Comparison of ENCODE assay signal across 17 cellular contexts in the genomic region with DNA sequence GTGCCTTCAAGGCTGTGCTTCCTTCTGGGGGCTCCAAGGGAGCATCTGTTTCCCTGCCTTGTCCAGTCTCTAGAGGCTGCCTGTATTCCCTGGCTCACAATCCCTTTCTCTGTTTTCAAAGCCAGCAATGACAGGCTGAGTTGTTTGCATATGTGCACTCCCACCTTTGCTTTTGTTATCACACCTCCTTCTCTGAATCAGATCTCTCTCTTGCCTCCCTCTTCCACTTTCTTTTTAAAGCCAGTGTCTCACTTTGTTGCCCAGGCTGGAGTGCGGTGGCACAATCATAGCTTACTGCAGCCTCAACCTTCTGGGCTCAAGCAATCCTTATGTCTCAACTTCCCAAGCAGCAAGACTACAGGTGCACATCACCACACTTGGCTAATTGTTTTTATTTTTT. TPM values are rescaled to one million over a fixed set of nuclear protein-coding genes. Genes with fewer than 3 reads are reported as not detected.
DNase-seq lines count a peak whose midpoint lies in the region; ATAC-seq and TF ChIP-seq lines count a peak whose summit lies in the region.
"Had no signal": no experiment of that assay in that cellular context is flagged by ENCODE, and none has a peak within 500 bp of the region (broad histone marks: within the 10 kb centered on the region; RNA-seq: fewer than 3 reads in every experiment).

No MANE protein-coding gene starts in this region.

- no peak overlapping the region for H3K27ac Mint-ChIP-seq in activated CD4-positive, alpha-beta T cell treated with anti-CD3 and anti-CD28 coated beads for 36 hours
- H3K27ac Mint-ChIP-seq in activated CD4-positive, alpha-beta T cell treated with anti-CD3 and anti-CD28 coated beads, Interleukin-2, amount 10 ng/mL, durations not matched to agents 7 days and 5 days, result no peak overlapping the region
- H3K27ac Mint-ChIP-seq in activated T-helper 17 cell treated with anti-CD3 and anti-CD28 coated beads, Interleukin-2, amount 50 U/mL, for 72 hours, result no peak overlapping the region
- no peak overlapping the region for H3K27ac Mint-ChIP-seq in stimulated activated naive CD8-positive, alpha-beta T cell treated with anti-CD3 and anti-CD28 coated beads, Interleukin-15, amount 100 ng/mL, for 72 hours

- no peaks in the 10 kb centered on the region for H3K9me2 ChIP-seq in SK-N-SH

- H3K27me3 ChIP-seq in SK-N-SH (ENCODE audit: insufficient read depth), result no peaks in the 10 kb centered on the region
- H3K27me3 ChIP-seq: BLaER1 treated with 17β-estradiol and CSF1 and Interleukin-3, amounts not matched to agents 10 nM and 100 nM had no signal

- CTCF ChIA-PET in activated CD4-positive, alpha-beta T cell treated with anti-CD3 and anti-CD28 coated beads for 36 hours (lab: Charles Lee), result no interaction called here
- CTCF ChIA-PET in activated CD4-positive, alpha-beta T cell treated with anti-CD3 and anti-CD28 coated beads, Interleukin-2, amount 10 ng/mL, durations not matched to agents 7 days and 5 days (lab: Charles Lee), result no interaction called here
- CTCF ChIA-PET in SK-N-SH (lab: Yijun Ruan, JAX), result no interaction called here

- no peak overlapping the region for H3K9ac ChIP-seq in SK-N-SH
- H3K9ac ChIP-seq: BLaER1 treated with 17β-estradiol and CSF1 and Interleukin-3, amounts not matched to agents 10 nM and 100 nM had no signal

- H3K9me3 ChIP-seq in SK-N-SH, result no peaks in the 10 kb centered on the region
- H3K9me3 ChIP-seq: HAP-1 had no signal

- DNase-seq in activated CD4-positive, alpha-beta T cell treated with anti-CD3 and anti-CD28 coated beads for 36 hours, result peak; percentile 42
- DNase-seq in activated CD4-positive, alpha-beta T cell treated with anti-CD3 and anti-CD28 coated beads, Interleukin-2, amount 10 ng/mL, durations not matched to agents 7 days and 5 days, result no peak
- DNase-seq in stimulated activated CD4-positive, alpha-beta T cell treated with anti-CD3 and anti-CD28 coated beads, Interleukin-15, amount 100 ng/mL, for 24 hours, result peak; percentile 9
- DNase-seq in stimulated activated CD4-positive, alpha-beta T cell treated with anti-CD3 and anti-CD28 coated beads, Interleukin-12 subunit alpha, Interleukin-12 subunit beta, amount 100 ng/mL, for 4 hours, result no peak
- no peak for DNase-seq in stimulated activated naive CD8-positive, alpha-beta T cell treated with anti-CD3 and anti-CD28 coated beads, Interleukin-15, amount 100 ng/mL, for 72 hours
- DNase-seq in left colon (no peak), SK-N-SH (no peak)
- DNase-seq: DMS 273 treated with DMSO at 0.1 percent for 48 hours, Karpas-422, NCI-H187 treated with DMSO at 0.1 percent for 48 hours, NCI-H446, NCI-H748 treated with DMSO at 0.1 percent for 48 hours had no signal

- 16% methylated on average over 1 of the region's 1 CpG for WGBS in SK-N-SH (ENCODE audit: low lambda C conversion rate)

- no peaks in the 10 kb centered on the region for H3F3A ChIP-seq in SK-N-SH (replicated peaks; ENCODE audit: insufficient read depth)

- no peak overlapping the region for H3K27ac ChIP-seq in SK-N-SH (ENCODE audit: low read depth in 2 of 2, low read length in 1 of 2)
- H3K27ac ChIP-seq: BLaER1 treated with 17β-estradiol and CSF1 and Interleukin-3, amounts not matched to agents 10 nM and 100 nM had no signal

- ATAC-seq in activated CD4-positive, alpha-beta T cell treated with anti-CD3 and anti-CD28 coated beads for 36 hours, result peak; percentile 81
- ATAC-seq in activated T-helper 17 cell treated with anti-CD3 and anti-CD28 coated beads, Interleukin-2, amount 50 U/mL, for 72 hours (replicated peaks), result peak; percentile 62
- ATAC-seq in stimulated activated naive CD8-positive, alpha-beta T cell treated with anti-CD3 and anti-CD28 coated beads, Interleukin-15, amount 100 ng/mL, for 72 hours, result peak; percentile 44
- no peak for ATAC-seq in left colon
- ATAC-seq: Panc1, Right ventricle myocardium inferior had no signal

- no peaks in the 10 kb centered on the region for H3K36me3 ChIP-seq in SK-N-SH (replicated peaks in 1 of 2; ENCODE audit: control insufficient read depth in 1 of 2, insufficient read depth in 2 of 2, low read length in 1 of 2)
- H3K36me3 ChIP-seq: BLaER1 treated with 17β-estradiol and CSF1 and Interleukin-3, amounts not matched to agents 10 nM and 100 nM; HAP-1 had no signal

- no peak for TF ChIP-seq CTCF in SK-N-SH (IDR thresholded peaks at IDR 0.05)

- H4K20me1 ChIP-seq in SK-N-SH (ENCODE audit: insufficient read depth), result no peaks in the 10 kb centered on the region
- H4K20me1 ChIP-seq: BLaER1 treated with 17β-estradiol and CSF1 and Interleukin-3, amounts not matched to agents 10 nM and 100 nM had no signal

- no peak overlapping the region for H3K4me3 Mint-ChIP-seq in activated CD4-positive, alpha-beta T cell treated with anti-CD3 and anti-CD28 coated beads for 36 hours
- H3K4me3 Mint-ChIP-seq in activated CD4-positive, alpha-beta T cell treated with anti-CD3 and anti-CD28 coated beads, Interleukin-2, amount 10 ng/mL, durations not matched to agents 7 days and 5 days, result no peak overlapping the region
- H3K4me3 Mint-ChIP-seq in activated T-helper 17 cell treated with anti-CD3 and anti-CD28 coated beads, Interleukin-2, amount 50 U/mL, for 72 hours, result no peak overlapping the region
- H3K4me3 Mint-ChIP-seq in stimulated activated naive CD8-positive, alpha-beta T cell treated with anti-CD3 and anti-CD28 coated beads, Interleukin-15, amount 100 ng/mL, for 72 hours, result no peak overlapping the region

- H3K4me1 ChIP-seq in SK-N-SH (ENCODE audit: control insufficient read depth in 1 of 2, insufficient read depth in 2 of 2, low read depth in 1 of 2, low read length in 1 of 2), result no peaks in the 10 kb centered on the region
- H3K4me1 ChIP-seq: HAP-1 had no signal

- H3K36me3 Mint-ChIP-seq in activated CD4-positive, alpha-beta T cell treated with anti-CD3 and anti-CD28 coated beads for 36 hours (ENCODE audit: low read depth), result peaks cover 13% of the 10 kb centered on the region
- H3K36me3 Mint-ChIP-seq in activated CD4-positive, alpha-beta T cell treated with anti-CD3 and anti-CD28 coated beads, Interleukin-2, amount 10 ng/mL, durations not matched to agents 7 days and 5 days (ENCODE audit: low read depth), result peaks cover 10% of the 10 kb centered on the region
- H3K36me3 Mint-ChIP-seq in activated T-helper 17 cell treated with anti-CD3 and anti-CD28 coated beads, Interleukin-2, amount 50 U/mL, for 72 hours (ENCODE audit: low read depth), result no peaks in the 10 kb centered on the region

- POLR2A ChIA-PET in activated CD4-positive, alpha-beta T cell treated with anti-CD3 and anti-CD28 coated beads for 36 hours (lab: Charles Lee), result interaction anchor here (0.7 kb wide), 1 partner anchor 364 kb away, joined by 3 read pairs; no protein-coding TSS in a partner anchor
- POLR2A ChIA-PET in activated CD4-positive, alpha-beta T cell treated with anti-CD3 and anti-CD28 coated beads, Interleukin-2, amount 10 ng/mL, durations not matched to agents 7 days and 5 days (lab: Charles Lee), result no interaction called here
- POLR2A ChIA-PET in SK-N-SH (lab: Yijun Ruan, JAX), result no interaction called here

- H3K4me2 ChIP-seq in SK-N-SH, result no peak overlapping the region
- H3K4me2 ChIP-seq: BLaER1 treated with 17β-estradiol and CSF1 and Interleukin-3, amounts not matched to agents 10 nM and 100 nM had no signal

- no peaks in the 10 kb centered on the region for H3K27me3 Mint-ChIP-seq in activated CD4-positive, alpha-beta T cell treated with anti-CD3 and anti-CD28 coated beads for 36 hours
- H3K27me3 Mint-ChIP-seq in activated CD4-positive, alpha-beta T cell treated with anti-CD3 and anti-CD28 coated beads, Interleukin-2, amount 10 ng/mL, durations not matched to agents 7 days and 5 days, result no peaks in the 10 kb centered on the region
- H3K27me3 Mint-ChIP-seq in activated T-helper 17 cell treated with anti-CD3 and anti-CD28 coated beads, Interleukin-2, amount 50 U/mL, for 72 hours, result no peaks in the 10 kb centered on the region
- H3K27me3 Mint-ChIP-seq in stimulated activated naive CD8-positive, alpha-beta T cell treated with anti-CD3 and anti-CD28 coated beads, Interleukin-15, amount 100 ng/mL, for 72 hours, result no peaks in the 10 kb centered on the region

- H2AFZ ChIP-seq in SK-N-SH (ENCODE audit: low read depth), result no peak overlapping the region

- H3K4me1 Mint-ChIP-seq in activated CD4-positive, alpha-beta T cell treated with anti-CD3 and anti-CD28 coated beads for 36 hours, result peaks cover 34% of the 10 kb centered on the region
- H3K4me1 Mint-ChIP-seq in activated CD4-positive, alpha-beta T cell treated with anti-CD3 and anti-CD28 coated beads, Interleukin-2, amount 10 ng/mL, durations not matched to agents 7 days and 5 days, result peaks cover 21% of the 10 kb centered on the region
- peaks cover 5% of the 10 kb centered on the region for H3K4me1 Mint-ChIP-seq in activated T-helper 17 cell treated with anti-CD3 and anti-CD28 coated beads, Interleukin-2, amount 50 U/mL, for 72 hours
- peaks cover 38% of the 10 kb centered on the region for H3K4me1 Mint-ChIP-seq in stimulated activated naive CD8-positive, alpha-beta T cell treated with anti-CD3 and anti-CD28 coated beads, Interleukin-15, amount 100 ng/mL, for 72 hours

- TF ChIP-seq RAD21 in SK-N-SH (IDR thresholded peaks at IDR 0.05; ENCODE audit: low read length), result no peak

- no peak overlapping the region for H3K4me3 ChIP-seq in SK-N-SH (ENCODE audit: low read depth in 2 of 2, low read length in 1 of 2)
- H3K4me3 ChIP-seq: BLaER1 treated with 17β-estradiol and CSF1 and Interleukin-3, amounts not matched to agents 10 nM and 100 nM; HAP-1 had no signal

- H3K79me2 ChIP-seq in SK-N-SH (ENCODE audit: insufficient read depth), result no peaks in the 10 kb centered on the region

- intact Hi-C loops in activated CD4-positive, alpha-beta T cell treated with anti-CD3 and anti-CD28 coated beads for 36 hours (cut with DNase I, micrococcal nuclease), result no loop called here
- intact Hi-C loops in left colon (cut with DNase I, micrococcal nuclease), result no loop called here

- no peaks in the 10 kb centered on the region for H3K9me3 Mint-ChIP-seq in activated CD4-positive, alpha-beta T cell treated with anti-CD3 and anti-CD28 coated beads for 36 hours (ENCODE audit: low read depth)
- H3K9me3 Mint-ChIP-seq in activated CD4-positive, alpha-beta T cell treated with anti-CD3 and anti-CD28 coated beads, Interleukin-2, amount 10 ng/mL, durations not matched to agents 7 days and 5 days, result peaks cover under 1% of the 10 kb centered on the region
- no peaks in the 10 kb centered on the region for H3K9me3 Mint-ChIP-seq in activated T-helper 17 cell treated with anti-CD3 and anti-CD28 coated beads, Interleukin-2, amount 50 U/mL, for 72 hours
- no peaks in the 10 kb centered on the region for H3K9me3 Mint-ChIP-seq in stimulated activated naive CD8-positive, alpha-beta T cell treated with anti-CD3 and anti-CD28 coated beads, Interleukin-15, amount 100 ng/mL, for 72 hours

- TF ChIP-seq EP300 in SK-N-SH (IDR thresholded peaks at IDR 0.05; ENCODE audit: borderline replicate concordance in 1 of 2, low read depth in 1 of 2, low read length in 1 of 2), result no peak

RNA-seq across cellular contexts. Expression of a gene that starts 37.1 kb away (rescaled TPM):
- total RNA-seq in activated CD4-positive, alpha-beta T cell treated with anti-CD3 and anti-CD28 coated beads for 36 hours, result 100 to 1,000 TPM; 175 to 302 TPM
- total RNA-seq in activated CD4-positive, alpha-beta T cell treated with anti-CD3 and anti-CD28 coated beads, Interleukin-2, amount 10 ng/mL, durations not matched to agents 7 days and 5 days, result 100 to 1,000 TPM; 386 to 498 TPM
- total RNA-seq in activated T-helper 17 cell treated with anti-CD3 and anti-CD28 coated beads, Interleukin-2, amount 50 U/mL, for 72 hours, result 10 to 100 TPM; 73.4 to 93.4 TPM
- 1 to 10 TPM; 1.4 to 2.3 TPM for total RNA-seq in left colon
- 0.36 and 0.89 TPM in 2 replicates for polyA plus RNA-seq in SK-N-SH (2012; rRNA removed)
- 1.1 and 1.6 TPM in 2 replicates for polyA plus RNA-seq in SK-N-SH (2012; cell fraction: cytosol; rRNA removed)
- 0.57 and 0.76 TPM in 2 replicates for polyA plus RNA-seq in SK-N-SH (2012; cell fraction: nucleus; rRNA removed)

Comparison
In these comparisons a context has a peak if more than half of its experiments do, and no peak if none do; other contexts are left out.
1. DNase-seq: peak in activated CD4-positive, alpha-beta T cell treated with anti-CD3 and anti-CD28 coated beads for 36 hours (single experiment) and stimulated activated CD4-positive, alpha-beta T cell treated with anti-CD3 and anti-CD28 coated beads, Interleukin-15, amount 100 ng/mL, for 24 hours (single experiment); none in activated CD4-positive, alpha-beta T cell treated with anti-CD3 and anti-CD28 coated beads, Interleukin-2, amount 10 ng/mL, durations not matched to agents 7 days and 5 days (single experiment), stimulated activated CD4-positive, alpha-beta T cell treated with anti-CD3 and anti-CD28 coated beads, Interleukin-12 subunit alpha, Interleukin-12 subunit beta, amount 100 ng/mL, for 4 hours (single experiment), stimulated activated naive CD8-positive, alpha-beta T cell treated with anti-CD3 and anti-CD28 coated beads, Interleukin-15, amount 100 ng/mL, for 72 hours (0 of 2), left colon (0 of 2) and SK-N-SH (single experiment).
2. RNA of a gene that starts 37.1 kb away (total RNA-seq): 386 to 498 TPM in activated CD4-positive, alpha-beta T cell treated with anti-CD3 and anti-CD28 coated beads, Interleukin-2, amount 10 ng/mL, durations not matched to agents 7 days and 5 days, 175 to 302 TPM in activated CD4-positive, alpha-beta T cell treated with anti-CD3 and anti-CD28 coated beads for 36 hours and 73.4 to 93.4 TPM in activated T-helper 17 cell treated with anti-CD3 and anti-CD28 coated beads, Interleukin-2, amount 50 U/mL, for 72 hours; 1.4 to 2.3 TPM in left colon; every median in the first group is over 10 times any median in the second.